In the genomic region with DNA sequence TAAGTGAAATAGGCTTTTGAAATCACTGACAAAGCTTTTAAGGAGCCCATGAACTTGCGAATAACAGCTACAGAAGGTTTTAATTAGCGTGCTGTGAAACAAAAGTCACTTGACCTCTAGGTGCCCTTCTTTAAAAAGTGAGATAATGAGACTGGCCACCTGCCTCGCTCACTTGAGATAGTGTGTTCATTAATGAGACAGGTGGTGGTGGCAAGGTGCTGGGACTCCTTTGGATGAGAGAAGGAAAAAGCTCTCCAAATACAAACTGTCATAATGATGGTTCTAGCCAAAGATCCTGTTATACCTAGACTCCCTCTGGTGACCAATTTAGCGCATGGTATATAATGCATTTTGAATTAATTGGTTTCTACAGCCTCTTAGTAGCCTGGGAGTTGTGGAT, we compare ENCODE assay signal across 9 cellular contexts. TPM values are rescaled to one million over a fixed set of nuclear protein-coding genes. Genes with fewer than 3 reads are reported as not detected.
DNase-seq lines count a peak whose midpoint lies in the region; ATAC-seq and TF ChIP-seq lines count a peak whose summit lies in the region.
"Had no signal": no experiment of that assay in that cellular context is flagged by ENCODE, and none has a peak within 500 bp of the region (broad histone marks: within the 10 kb centered on the region; RNA-seq: fewer than 3 reads in every experiment).

No MANE protein-coding gene starts in this region.

- no TSS peak for BruUV-seq in PC-9 (replicated peaks; lab: Mats Ljungman, UMichigan)

- no peaks in the 10 kb centered on the region for H3K79me2 ChIP-seq in PC-9 (ENCODE audit: low read depth)

- peak; percentile 20 for DNase-seq in AG20443 (ENCODE audit: low spot score)
- peak; percentile 39 for DNase-seq in M059J (ENCODE audit: low read depth)
- no peak for DNase-seq in PC-9
- peak; percentile 36 for DNase-seq in iPS-NIHi7 (ENCODE audit: extremely low spot score)
- DNase-seq in activated CD8-positive, alpha-beta memory T cell treated with anti-CD3 and anti-CD28 coated beads, Interleukin-2, amount 10 ng/mL, durations not matched to agents 7 days and 5 days: no peak
- no peak for DNase-seq in nucleus accumbens (lab: John Stamatoyannopoulos, UW)
- DNase-seq in activated naive CD8-positive, alpha-beta T cell treated with anti-CD3 and anti-CD28 coated beads, Interleukin-2, amount 50 U/mL, for 24 hours: no peak

- intact Hi-C loops in PC-9 (cut with micrococcal nuclease; ENCODE audit: unreplicated experiment): loop anchor here (1.0 kb wide), 1 partner anchor 107 kb away; no protein-coding TSS in a partner anchor

- H3K27ac Mint-ChIP-seq in activated CD8-positive, alpha-beta memory T cell treated with anti-CD3 and anti-CD28 coated beads, Interleukin-2, amount 10 ng/mL, durations not matched to agents 7 days and 5 days: no peak overlapping the region
- no peak overlapping the region for H3K27ac Mint-ChIP-seq in activated naive CD8-positive, alpha-beta T cell treated with anti-CD3 and anti-CD28 coated beads, Interleukin-2, amount 50 U/mL, for 24 hours
- H3K27ac Mint-ChIP-seq: dendritic cell treated with granulocyte-macrophage colony-stimulating factor and Interleukin-4, amounts not matched to agents 40 ng/mL and 50 ng/mL, for 4 days had no signal

- no peak overlapping the region for H3K4me3 Mint-ChIP-seq in activated CD8-positive, alpha-beta memory T cell treated with anti-CD3 and anti-CD28 coated beads, Interleukin-2, amount 10 ng/mL, durations not matched to agents 7 days and 5 days
- H3K4me3 Mint-ChIP-seq in activated naive CD8-positive, alpha-beta T cell treated with anti-CD3 and anti-CD28 coated beads, Interleukin-2, amount 50 U/mL, for 24 hours: no peak overlapping the region
- H3K4me3 Mint-ChIP-seq: dendritic cell treated with granulocyte-macrophage colony-stimulating factor and Interleukin-4, amounts not matched to agents 40 ng/mL and 50 ng/mL, for 4 days had no signal

- no peaks in the 10 kb centered on the region; the same call in 1 of the 2 replicates for H3K9me3 ChIP-seq in PC-9 (ENCODE audit: insufficient read depth, low read depth)

- no peak overlapping the region for H3K27ac ChIP-seq in PC-9

- no peak overlapping the region for H3K4me2 ChIP-seq in PC-9

- peaks cover 6% of the 10 kb centered on the region for H3K4me1 ChIP-seq in PC-9 (replicated peaks; ENCODE audit: insufficient read depth)

- H2AFZ ChIP-seq in PC-9: no peak overlapping the region

- H3K36me3 ChIP-seq in PC-9 (ENCODE audit: low read depth): no peaks in the 10 kb centered on the region

- no peaks in the 10 kb centered on the region for H3K36me3 Mint-ChIP-seq in activated CD8-positive, alpha-beta memory T cell treated with anti-CD3 and anti-CD28 coated beads, Interleukin-2, amount 10 ng/mL, durations not matched to agents 7 days and 5 days
- no peaks in the 10 kb centered on the region for H3K36me3 Mint-ChIP-seq in activated naive CD8-positive, alpha-beta T cell treated with anti-CD3 and anti-CD28 coated beads, Interleukin-2, amount 50 U/mL, for 24 hours (ENCODE audit: low read depth)

- no peak for ATAC-seq in HG02610 (IDR thresholded peaks at IDR 0.05; ENCODE audit: unreplicated experiment)
- no peak for ATAC-seq in activated CD8-positive, alpha-beta memory T cell treated with anti-CD3 and anti-CD28 coated beads, Interleukin-2, amount 10 ng/mL, durations not matched to agents 7 days and 5 days
- ATAC-seq in activated naive CD8-positive, alpha-beta T cell treated with anti-CD3 and anti-CD28 coated beads, Interleukin-2, amount 50 U/mL, for 24 hours: no peak

- no peaks in the 10 kb centered on the region for H3K9me3 Mint-ChIP-seq in activated CD8-positive, alpha-beta memory T cell treated with anti-CD3 and anti-CD28 coated beads, Interleukin-2, amount 10 ng/mL, durations not matched to agents 7 days and 5 days (ENCODE audit: low read depth)
- no peaks in the 10 kb centered on the region for H3K9me3 Mint-ChIP-seq in activated naive CD8-positive, alpha-beta T cell treated with anti-CD3 and anti-CD28 coated beads, Interleukin-2, amount 50 U/mL, for 24 hours
- H3K9me3 Mint-ChIP-seq: dendritic cell treated with granulocyte-macrophage colony-stimulating factor and Interleukin-4, amounts not matched to agents 40 ng/mL and 50 ng/mL, for 4 days had no signal

- POLR2A ChIA-PET in PC-9 (lab: Charles Lee; ENCODE audit: unreplicated experiment): interaction anchor here (0.6 kb wide), 1 partner anchor 305 kb away, joined by 4 read pairs; no protein-coding TSS in a partner anchor

- no peaks in the 10 kb centered on the region for H3K9me2 ChIP-seq in PC-9 (ENCODE audit: insufficient read depth)

- H3K27me3 Mint-ChIP-seq in activated CD8-positive, alpha-beta memory T cell treated with anti-CD3 and anti-CD28 coated beads, Interleukin-2, amount 10 ng/mL, durations not matched to agents 7 days and 5 days: peaks cover 26% of the 10 kb centered on the region
- peaks cover 2% of the 10 kb centered on the region for H3K27me3 Mint-ChIP-seq in activated naive CD8-positive, alpha-beta T cell treated with anti-CD3 and anti-CD28 coated beads, Interleukin-2, amount 50 U/mL, for 24 hours
- H3K27me3 Mint-ChIP-seq: dendritic cell treated with granulocyte-macrophage colony-stimulating factor and Interleukin-4, amounts not matched to agents 40 ng/mL and 50 ng/mL, for 4 days had no signal

- H3K27me3 ChIP-seq in PC-9 (ENCODE audit: insufficient read depth, low read depth): no peaks in the 10 kb centered on the region

- H3F3A ChIP-seq in PC-9 (ENCODE audit: insufficient read depth, low read depth): no peaks in the 10 kb centered on the region

- TF ChIP-seq CTCF in PC-9 (conservative IDR thresholded peaks at IDR 0.05): peak; percentile 65

- no peak overlapping the region for H3K4me3 ChIP-seq in PC-9

- H4K20me1 ChIP-seq in PC-9 (ENCODE audit: insufficient read depth): no peaks in the 10 kb centered on the region

- CTCF ChIA-PET in PC-9 (lab: Charles Lee): no interaction called here
- CTCF ChIA-PET in activated CD8-positive, alpha-beta memory T cell treated with anti-CD3 and anti-CD28 coated beads, Interleukin-2, amount 10 ng/mL, durations not matched to agents 7 days and 5 days (lab: Charles Lee): interaction anchor here (0.8 kb wide), 1 partner anchor 9 kb away, joined by 3 read pairs; no protein-coding TSS in a partner anchor

- H3K4me1 Mint-ChIP-seq in activated CD8-positive, alpha-beta memory T cell treated with anti-CD3 and anti-CD28 coated beads, Interleukin-2, amount 10 ng/mL, durations not matched to agents 7 days and 5 days: no peaks in the 10 kb centered on the region
- no peaks in the 10 kb centered on the region for H3K4me1 Mint-ChIP-seq in activated naive CD8-positive, alpha-beta T cell treated with anti-CD3 and anti-CD28 coated beads, Interleukin-2, amount 50 U/mL, for 24 hours

RNA-seq across cellular contexts. Expression of a gene that starts 22.7 kb away (rescaled TPM):
- total RNA-seq in M059J (2014; rRNA removed; shearing (Covaris generic)): 10.3 and 16.4 TPM in 2 replicates
- 48.8 and 49.0 TPM in 2 replicates for total RNA-seq in PC-9 (2021)
- 10 to 100 TPM; 60.0 to 72.0 TPM for total RNA-seq in activated CD8-positive, alpha-beta memory T cell treated with anti-CD3 and anti-CD28 coated beads, Interleukin-2, amount 10 ng/mL, durations not matched to agents 7 days and 5 days

Comparison
In these comparisons a context has a peak if more than half of its experiments do, and no peak if none do; other contexts are left out.
1. DNase-seq: peak in AG20443 (single experiment), M059J (single experiment) and iPS-NIHi7 (single experiment); none in PC-9 (0 of 2), activated CD8-positive, alpha-beta memory T cell treated with anti-CD3 and anti-CD28 coated beads, Interleukin-2, amount 10 ng/mL, durations not matched to agents 7 days and 5 days (single experiment), nucleus accumbens (0 of 56) and activated naive CD8-positive, alpha-beta T cell treated with anti-CD3 and anti-CD28 coated beads, Interleukin-2, amount 50 U/mL, for 24 hours (single experiment).